28 cellular contexts compared by ENCODE assay signal in genomic region chr1:147807405-147807804, GRCh38. TPM values are rescaled to one million over a fixed set of nuclear protein-coding genes. Genes with fewer than 3 reads are reported as not detected.
"Had no signal": no experiment of that assay in that cellular context is flagged by ENCODE, and none has a peak within 500 bp of the region (broad histone marks: within the 10 kb centered on the region; RNA-seq: fewer than 3 reads in every experiment).

No MANE protein-coding gene starts in this region.

- H3K4me3 ChIP-seq: dorsolateral prefrontal cortex, esophagus squamous epithelium, heart right ventricle, lung, neural progenitor cell, prostate gland, right atrium auricular region, smooth muscle cell, stomach, thyroid gland had no signal

- H3K4me1 ChIP-seq: esophagus squamous epithelium, prostate gland, stomach, thyroid gland had no signal

- H3K4me2 ChIP-seq: neural progenitor cell, smooth muscle cell had no signal

- DNase-seq: cerebellar nuclear complex; dorsolateral prefrontal cortex; effector CD4-positive, alpha-beta T cell; esophagus squamous epithelium; foreskin melanocyte; glutamatergic neuron; heart right ventricle; hippocampal formation; kidney glomerular epithelial cell; mesenchymal stem cell; midbrain; naive thymus-derived CD4-positive, alpha-beta T cell; stimulated activated CD4-positive, alpha-beta T cell treated with anti-CD3 and anti-CD28 coated beads, Interleukin-12 subunit alpha, Interleukin-12 subunit beta, amount 100 ng/mL, for 4 hours; stimulated activated CD4-positive, alpha-beta T cell treated with anti-CD3 and anti-CD28 coated beads, Interleukin-1b, Interleukin-23, amount 100 ng/mL, for 48 hours; stimulated activated CD4-positive, alpha-beta T cell treated with anti-CD3 and anti-CD28 coated beads, Interleukin-4, amount 100 ng/mL, for 1 hour; stimulated activated CD8-positive, alpha-beta memory T cell treated with anti-CD3 and anti-CD28 coated beads, Interleukin-4, amount 100 ng/mL, for 48 hours; stimulated activated naive CD4-positive, alpha-beta T cell treated with Interleukin-2 at 50 U/mL for 16 hours; stomach had no signal

- H2AFZ ChIP-seq: neural progenitor cell had no signal

- H3K4me1 Mint-ChIP-seq: nephron, neural progenitor cell had no signal

- H3K4me3 Mint-ChIP-seq: naive thymus-derived CD4-positive, alpha-beta T cell; nephron; neural progenitor cell; type B pancreatic cell had no signal

- H3K36me3 Mint-ChIP-seq: naive thymus-derived CD4-positive, alpha-beta T cell; neural progenitor cell; type B pancreatic cell had no signal

- ATAC-seq: heart right ventricle; naive thymus-derived CD4-positive, alpha-beta T cell; sciatic nerve had no signal

- H3K27me3 ChIP-seq: heart right ventricle, neural progenitor cell, right atrium auricular region, thyroid gland had no signal

- H3K9me3 Mint-ChIP-seq: nephron, neural progenitor cell, type B pancreatic cell had no signal

- H3K36me3 ChIP-seq: esophagus squamous epithelium, heart right ventricle, neural progenitor cell, prostate gland, right atrium auricular region, stomach, thyroid gland had no signal

- H3K27ac ChIP-seq: dorsolateral prefrontal cortex, esophagus squamous epithelium, heart right ventricle, neural progenitor cell, prostate gland, right atrium auricular region, stomach, thyroid gland had no signal

- H3K27ac Mint-ChIP-seq: naive thymus-derived CD4-positive, alpha-beta T cell; nephron; neural progenitor cell; type B pancreatic cell had no signal

RNA-seq across cellular contexts. Expression of gene GJA5, which starts 47.0 kb away (rescaled TPM):
- total RNA-seq: naive thymus-derived CD4-positive, alpha-beta T cell; osteocyte had no signal
- polyA plus RNA-seq: naive thymus-derived CD4-positive, alpha-beta T cell had no signal
